ENCODE assay signal across 19 cellular contexts in genomic region chr6:132731086-132731485, GRCh38. TPM values are rescaled to one million over a fixed set of nuclear protein-coding genes. Genes with fewer than 3 reads are reported as not detected.
"Had no signal": no experiment of that assay in that cellular context is flagged by ENCODE, and none has a peak within 500 bp of the region (broad histone marks: within the 10 kb centered on the region; RNA-seq: fewer than 3 reads in every experiment).

No MANE protein-coding gene starts in this region.

- DNase-seq: activated CD4-positive, alpha-beta memory T cell treated with anti-CD3 and anti-CD28 coated beads, Interleukin-2, amount 10 ng/mL, durations not matched to agents 7 days and 5 days; activated CD4-positive, alpha-beta T cell treated with anti-CD3 and anti-CD28 coated beads for 36 hours; activated gamma-delta T cell treated with Interleukin-2 at 50 U/mL for 16 hours; activated naive CD8-positive, alpha-beta T cell treated with anti-CD3 and anti-CD28 coated beads for 36 hours; activated T-cell treated with anti-CD3 and anti-CD28 coated beads, Interleukin-2, amount 50 U/mL, for 72 hours; caudate nucleus; cortex of kidney; effector memory CD4-positive, alpha-beta T cell; glutamatergic neuron; left lung; pancreas; substantia nigra; T-cell; T1000; WERI-Rb-1 had no signal

- H3K9me3 ChIP-seq: ascending aorta, left lung, pancreas had no signal

- H3K27ac ChIP-seq: ascending aorta, WERI-Rb-1 had no signal

- H3K4me1 ChIP-seq: ascending aorta had no signal

- H3K4me3 ChIP-seq: ascending aorta, left lung, pancreas had no signal

- ATAC-seq: activated CD4-positive, alpha-beta T cell treated with anti-CD3 and anti-CD28 coated beads for 36 hours; activated T-cell treated with anti-CD3 and anti-CD28 coated beads, Interleukin-2, amount 50 U/mL, for 72 hours; stimulated activated effector memory CD8-positive, alpha-beta T cell treated with anti-CD3 and anti-CD28 coated beads, Interleukin-12 subunit alpha, Interleukin-12 subunit beta, amount 100 ng/mL, for 72 hours; T-cell had no signal

- H3K27me3 ChIP-seq: ascending aorta, left lung, pancreas had no signal

- H3K36me3 ChIP-seq: ascending aorta, left lung, pancreas, WERI-Rb-1 had no signal

RNA-seq across cellular contexts. Expression of gene VNN1, which starts 17.2 kb away (rescaled TPM):
- total RNA-seq: activated CD4-positive, alpha-beta memory T cell treated with anti-CD3 and anti-CD28 coated beads, Interleukin-2, amount 10 ng/mL, durations not matched to agents 7 days and 5 days; activated CD4-positive, alpha-beta T cell treated with anti-CD3 and anti-CD28 coated beads for 36 hours; activated naive CD8-positive, alpha-beta T cell treated with anti-CD3 and anti-CD28 coated beads for 36 hours; activated T-cell treated with anti-CD3 and anti-CD28 coated beads, Interleukin-2, amount 50 U/mL, for 72 hours; ascending aorta; SK-MEL-5; T-cell had no signal
- polyA plus RNA-seq: neural cell had no signal

RNA-seq across cellular contexts. Expression of gene VNN2, which starts 26.6 kb away (rescaled TPM):
- polyA plus RNA-seq: neural cell had no signal
